Comparison of ENCODE assay signal across 7 cellular contexts in the genomic region with DNA sequence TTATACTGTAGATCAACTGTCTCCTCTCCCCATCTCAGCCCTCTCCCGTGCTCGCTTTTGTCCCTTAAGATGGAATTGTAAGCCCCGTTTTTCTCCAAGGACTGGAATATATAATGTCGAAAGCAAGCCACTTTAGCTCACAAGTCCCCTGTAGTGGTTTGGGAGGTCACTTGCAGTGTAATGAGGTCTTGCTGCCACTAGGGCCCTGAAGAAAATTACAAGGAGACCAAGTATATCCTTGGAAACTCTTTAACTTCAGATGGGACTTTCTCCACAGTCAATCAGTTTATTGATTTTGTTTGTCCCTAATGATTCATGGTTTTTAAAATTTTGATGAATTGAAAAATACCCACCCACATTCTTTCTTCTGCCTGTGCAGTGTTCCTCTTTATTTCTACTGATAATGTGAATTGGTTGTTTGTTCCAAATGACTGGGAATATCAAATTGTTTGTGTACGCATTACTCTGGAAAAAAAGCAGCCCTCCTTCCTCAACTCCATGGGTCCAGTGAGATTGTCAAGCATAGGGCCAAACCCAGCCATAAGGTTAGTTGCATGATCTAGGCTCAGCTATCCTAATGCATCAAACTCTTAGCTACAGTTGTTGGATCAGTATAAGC.
DNase-seq lines count a peak whose midpoint lies in the region; ATAC-seq and TF ChIP-seq lines count a peak whose summit lies in the region.

No MANE protein-coding gene starts in this region.

- no peak overlapping the region for H3K27ac Mint-ChIP-seq in nephron

- H3K4me3 ChIP-seq in WI38 (ENCODE audit: low read depth, low read length): no peak overlapping the region

- no peaks in the 10 kb centered on the region for H3K9me3 Mint-ChIP-seq in nephron

- DNase-seq in GF-D8 (lab: John Stamatoyannopoulos, UW): no peak
- DNase-seq in activated naive CD4-positive, alpha-beta T cell (lab: John Stamatoyannopoulos, UW): no peak

- peaks cover 9% of the 10 kb centered on the region for H3K27me3 Mint-ChIP-seq in nephron (ENCODE audit: low read depth)

- peaks cover 8% of the 10 kb centered on the region for H3K4me1 Mint-ChIP-seq in nephron

- no peaks in the 10 kb centered on the region for H3K36me3 Mint-ChIP-seq in nephron (ENCODE audit: low read depth)

- H3K4me3 Mint-ChIP-seq in nephron: no peak overlapping the region

- peak; percentile 75 for ATAC-seq in GM18867 (IDR thresholded peaks at IDR 0.05; ENCODE audit: unreplicated experiment)
- peak; percentile 62 for ATAC-seq in HG02885 (IDR thresholded peaks at IDR 0.05; ENCODE audit: poor library complexity, unreplicated experiment)
- ATAC-seq in HG02870 (IDR thresholded peaks at IDR 0.05; ENCODE audit: unreplicated experiment): no peak

- peak; percentile 41 for TF ChIP-seq CTCF in WI38 (IDR thresholded peaks at IDR 0.05; ENCODE audit: low read depth, low read length)
- peak in 2 of 3 experiments; percentile 35 to 46 for TF ChIP-seq CTCF in nephron (IDR thresholded peaks at IDR 0.05; ENCODE audit: unreplicated experiment in 3 of 3)
